In genomic region chr1:43935711-43936427, GRCh38 we compare ENCODE assay signal across 9 cellular contexts. TPM values are rescaled to one million over a fixed set of nuclear protein-coding genes. Genes with fewer than 3 reads are reported as not detected.
DNase-seq lines count a peak whose midpoint lies in the region; ATAC-seq and TF ChIP-seq lines count a peak whose summit lies in the region.
"Had no signal": no experiment of that assay in that cellular context is flagged by ENCODE, and none has a peak within 500 bp of the region (broad histone marks: within the 10 kb centered on the region; RNA-seq: fewer than 3 reads in every experiment).

No MANE protein-coding gene starts in this region.

- ATAC-seq in GM21619 (IDR thresholded peaks at IDR 0.05; ENCODE audit: unreplicated experiment) (no peak), GM21786 (IDR thresholded peaks at IDR 0.05; ENCODE audit: unreplicated experiment) (no peak)

- H3K36me3 ChIP-seq in endocrine pancreas (ENCODE audit: control insufficient read depth, insufficient read depth, low read length) (no peaks in the 10 kb centered on the region), osteoblast (ENCODE audit: insufficient read depth, low read length) (no peaks in the 10 kb centered on the region)

- TF ChIP-seq CTCF in C4-2B (conservative IDR thresholded peaks at IDR 0.05) (no peak), osteoblast (IDR thresholded peaks at IDR 0.05; ENCODE audit: extremely low read depth, low read depth, low read length) (no peak)

- H3K4me3 ChIP-seq in endocrine pancreas (ENCODE audit: control insufficient read depth, insufficient read depth, low read length): no peak overlapping the region
- peak overlapping the region; percentile 55 for H3K4me3 ChIP-seq in osteoblast (ENCODE audit: insufficient read depth, low read length)
- H3K4me3 ChIP-seq: lung had no signal

- H2AFZ ChIP-seq in osteoblast (ENCODE audit: low read length): no peak overlapping the region

- no peaks in the 10 kb centered on the region for H3K9me3 ChIP-seq in endocrine pancreas (ENCODE audit: control insufficient read depth, low read length)
- H3K9me3 ChIP-seq in osteoblast (ENCODE audit: low read depth, low read length): no peaks in the 10 kb centered on the region

- H3K4me1 ChIP-seq in endocrine pancreas (ENCODE audit: control insufficient read depth, insufficient read depth, low read length): no peaks in the 10 kb centered on the region
- peaks cover 20% of the 10 kb centered on the region for H3K4me1 ChIP-seq in osteoblast (ENCODE audit: insufficient read depth, low read length)

- peak; percentile 80 for DNase-seq in NCI-H2029 (lab: John Stamatoyannopoulos, UW)
- peak; percentile 70 for DNase-seq in osteoblast (ENCODE audit: insufficient read length, low spot score, missing footprints)
- DNase-seq in NCI-H524 (lab: John Stamatoyannopoulos, UW): no peak
- DNase-seq in stimulated activated naive CD4-positive, alpha-beta T cell treated with Interleukin-2 at 50 U/mL for 16 hours (lab: John Stamatoyannopoulos, UW): no peak

- peaks cover 8% of the 10 kb centered on the region for H4K20me1 ChIP-seq in osteoblast (ENCODE audit: insufficient read depth, low read length)

- peak overlapping the region; percentile 15 for H3K9ac ChIP-seq in endocrine pancreas (ENCODE audit: control insufficient read depth, insufficient read depth, low read length)

- H3K27ac ChIP-seq in C4-2B (peak overlapping the region; percentile 93), osteoblast (ENCODE audit: low read depth, low read length) (no peak overlapping the region)

- H3K79me2 ChIP-seq in osteoblast (ENCODE audit: insufficient read depth, low read length): no peaks in the 10 kb centered on the region

- H3K4me2 ChIP-seq in osteoblast (ENCODE audit: insufficient read depth, low read length): peak overlapping the region; percentile 55

- H3K27me3 ChIP-seq in endocrine pancreas (ENCODE audit: control insufficient read depth, insufficient read depth, low read length) (no peaks in the 10 kb centered on the region), osteoblast (ENCODE audit: insufficient read depth, low read length) (no peaks in the 10 kb centered on the region)

RNA-seq across cellular contexts. Expression of gene ARTN, which starts 2.3 kb away (rescaled TPM):
- total RNA-seq in osteoblast: 0.29 TPM in 1 of 2 replicates, not detected in the other

RNA-seq across cellular contexts. Expression of gene IPO13, which starts 10.9 kb away (rescaled TPM):
- 18.6 and 20.6 TPM in 2 replicates for total RNA-seq in osteoblast

RNA-seq across cellular contexts. Expression of gene DPH2, which starts 33.9 kb away (rescaled TPM):
- total RNA-seq in osteoblast: 10.3 and 15.6 TPM in 2 replicates

RNA-seq across cellular contexts. Expression of gene ATP6V0B, which starts 38.9 kb away (rescaled TPM):
- total RNA-seq in osteoblast: 81.9 and 89.4 TPM in 2 replicates

RNA-seq across cellular contexts. Expression of gene B4GALT2, which starts 43.1 kb away (rescaled TPM):
- total RNA-seq in osteoblast: 95.5 and 99.5 TPM in 2 replicates

Comparison
In these comparisons a context has a peak if more than half of its experiments do, and no peak if none do; other contexts are left out.
1. DNase-seq: peak in NCI-H2029 (single experiment) and osteoblast (single experiment); none in NCI-H524 (0 of 2) and stimulated activated naive CD4-positive, alpha-beta T cell treated with Interleukin-2 at 50 U/mL for 16 hours (single experiment).